20 cellular contexts compared by ENCODE assay signal in genomic region chr13:85260896-85261295, GRCh38.
"Had no signal": no experiment of that assay in that cellular context is flagged by ENCODE, and none has a peak within 500 bp of the region (broad histone marks: within the 10 kb centered on the region; RNA-seq: fewer than 3 reads in every experiment).

No MANE protein-coding gene starts in this region.

- H3K9me3 ChIP-seq: gastrocnemius medialis, psoas muscle, sigmoid colon, stomach, thyroid gland had no signal

- H3K27me3 ChIP-seq: gastrocnemius medialis, sigmoid colon, stomach, thyroid gland had no signal

- H3K4me1 ChIP-seq: gastrocnemius medialis, psoas muscle, sigmoid colon, stomach, thyroid gland had no signal

- DNase-seq: dorsolateral prefrontal cortex; effector CD4-positive, alpha-beta T cell; foreskin fibroblast; gastrocnemius medialis; head of caudate nucleus; kidney; mesenchymal stem cell; midbrain; naive thymus-derived CD4-positive, alpha-beta T cell; nucleus accumbens; psoas muscle; right cardiac atrium; sigmoid colon; stimulated activated CD4-positive, alpha-beta T cell treated with anti-CD3 and anti-CD28 coated beads, Interleukin-2, amount 100 ng/mL, for 24 hours; stimulated activated CD4-positive, alpha-beta T cell treated with anti-CD3 and anti-CD28 coated beads, Interleukin-4, amount 100 ng/mL, for 24 hours; stimulated activated naive CD4-positive, alpha-beta T cell treated with Interleukin-2 at 50 U/mL for 16 hours; stomach; thyroid gland had no signal

- H3K4me3 ChIP-seq: dorsolateral prefrontal cortex, gastrocnemius medialis, lung, psoas muscle, sigmoid colon, stomach, thyroid gland had no signal

- H3K27ac ChIP-seq: dorsolateral prefrontal cortex, epithelial cell of prostate, gastrocnemius medialis, psoas muscle, sigmoid colon, stomach, thyroid gland had no signal

- H3K36me3 ChIP-seq: gastrocnemius medialis, sigmoid colon, stomach, thyroid gland had no signal
